Comparison of ENCODE assay signal across 23 cellular contexts in genomic region chr4:19905006-19905405, GRCh38.
"Had no signal": no experiment of that assay in that cellular context is flagged by ENCODE, and none has a peak within 500 bp of the region (broad histone marks: within the 10 kb centered on the region; RNA-seq: fewer than 3 reads in every experiment).

No MANE protein-coding gene starts in this region.

- H3K27me3 ChIP-seq: brain microvascular endothelial cell, colonic mucosa, gastroesophageal sphincter, heart right ventricle had no signal

- H3K36me3 ChIP-seq: brain microvascular endothelial cell, colonic mucosa, gastroesophageal sphincter, heart right ventricle, WERI-Rb-1 had no signal

- DNase-seq: activated B cell treated with CpG ODN at 0.5 μM for 24 hours; activated CD4-positive, alpha-beta T cell treated with anti-CD3 and anti-CD28 coated beads for 48 hours; activated CD4-positive, alpha-beta T cell treated with anti-CD3 and anti-CD28 coated beads, Interleukin-2, amount 50 U/mL, for 1 hour; activated CD4-positive, alpha-beta T cell treated with anti-CD3 and anti-CD28 coated beads, Interleukin-2, amount 50 U/mL, for 48 hours; activated CD8-positive, alpha-beta memory T cell treated with anti-CD3 and anti-CD28 coated beads for 24 hours; activated CD8-positive, alpha-beta T cell treated with anti-CD3 and anti-CD28 coated beads for 36 hours; activated effector memory CD4-positive, alpha-beta T cell treated with Interleukin-2 at 50 U/mL for 16 hours; activated gamma-delta T cell treated with Interleukin-2 at 50 U/mL for 16 hours; activated naive CD4-positive, alpha-beta T cell treated with anti-CD3 and anti-CD28 coated beads, Interleukin-2, amount 50 U/mL, for 16 hours; activated naive CD4-positive, alpha-beta T cell treated with Interleukin-2 at 50 U/mL for 16 hours; activated T-cell treated with anti-CD3 and anti-CD28 coated beads, Interleukin-2, amount 50 U/mL, for 4 hours; amniotic stem cell; anterior cingulate cortex; brain microvascular endothelial cell; colonic mucosa; effector CD8-positive, alpha-beta T cell; foreskin melanocyte; heart right ventricle; T-helper 1 cell; T-helper 17 cell; T1000; WERI-Rb-1 had no signal

- H3K4me3 ChIP-seq: colonic mucosa, gastroesophageal sphincter, heart right ventricle had no signal
